9 cellular contexts compared by ENCODE assay signal in the genomic region with DNA sequence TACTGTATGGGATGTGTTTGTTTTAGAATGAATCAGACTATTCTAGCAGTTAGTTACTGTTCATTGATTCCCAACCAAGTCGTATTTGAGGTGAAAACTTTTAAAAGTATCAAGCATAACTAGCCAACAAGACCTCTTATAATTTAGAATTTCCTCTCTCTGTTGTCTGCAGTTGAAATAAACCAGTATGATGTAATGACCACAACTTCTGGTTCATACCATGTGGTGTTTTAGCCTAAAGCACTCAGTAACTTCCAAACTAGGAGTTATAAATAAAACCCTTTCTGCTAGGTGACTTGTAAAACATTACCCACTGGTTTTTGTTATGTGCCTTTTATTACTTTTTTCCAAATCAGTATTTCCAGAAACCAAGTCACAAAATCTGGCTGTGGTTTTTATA.
DNase-seq lines count a peak whose midpoint lies in the region; ATAC-seq and TF ChIP-seq lines count a peak whose summit lies in the region.
"Had no signal": no experiment of that assay in that cellular context is flagged by ENCODE, and none has a peak within 500 bp of the region (broad histone marks: within the 10 kb centered on the region; RNA-seq: fewer than 3 reads in every experiment).

No MANE protein-coding gene starts in this region.

- no peak for TF ChIP-seq CTCF in astrocyte of the spinal cord (IDR thresholded peaks at IDR 0.05; ENCODE audit: low read depth, low read length)

- peak; percentile 40 for DNase-seq in AG08395 (ENCODE audit: low spot score)
- peak; percentile 73 for DNase-seq in astrocyte of the spinal cord (ENCODE audit: low read depth, low spot score)
- DNase-seq in GOT3 (lab: John Stamatoyannopoulos, UW), result no peak
- DNase-seq in NCI-H82 (lab: John Stamatoyannopoulos, UW), result no peak
- no peak for DNase-seq in islet precursor cell

- in situ Hi-C loops in astrocyte of the spinal cord (cut with HindIII; ENCODE audit: low sequenced_read_pairs), result no loop called here

- no peak overlapping the region for H3K4me3 ChIP-seq in astrocyte of the spinal cord (ENCODE audit: low read depth, low read length)

- ATAC-seq in GM18909 (IDR thresholded peaks at IDR 0.05; ENCODE audit: poor library complexity, unreplicated experiment), result peak; percentile 79
- peak; percentile 78 for ATAC-seq in HG03457 (IDR thresholded peaks at IDR 0.05; ENCODE audit: unreplicated experiment)
- no peak for ATAC-seq in GM18520 (IDR thresholded peaks at IDR 0.05; ENCODE audit: unreplicated experiment)
- ATAC-seq: SK-N-SH treated with all-trans-retinoic acid at 6 μM for 48 hours had no signal

Comparison
In these comparisons a context has a peak if more than half of its experiments do, and no peak if none do; other contexts are left out.
1. DNase-seq: peak in AG08395 (single experiment) and astrocyte of the spinal cord (single experiment); none in GOT3 (single experiment), NCI-H82 (single experiment) and islet precursor cell (single experiment).